Comparison of ENCODE assay signal across 21 cellular contexts in the genomic region with DNA sequence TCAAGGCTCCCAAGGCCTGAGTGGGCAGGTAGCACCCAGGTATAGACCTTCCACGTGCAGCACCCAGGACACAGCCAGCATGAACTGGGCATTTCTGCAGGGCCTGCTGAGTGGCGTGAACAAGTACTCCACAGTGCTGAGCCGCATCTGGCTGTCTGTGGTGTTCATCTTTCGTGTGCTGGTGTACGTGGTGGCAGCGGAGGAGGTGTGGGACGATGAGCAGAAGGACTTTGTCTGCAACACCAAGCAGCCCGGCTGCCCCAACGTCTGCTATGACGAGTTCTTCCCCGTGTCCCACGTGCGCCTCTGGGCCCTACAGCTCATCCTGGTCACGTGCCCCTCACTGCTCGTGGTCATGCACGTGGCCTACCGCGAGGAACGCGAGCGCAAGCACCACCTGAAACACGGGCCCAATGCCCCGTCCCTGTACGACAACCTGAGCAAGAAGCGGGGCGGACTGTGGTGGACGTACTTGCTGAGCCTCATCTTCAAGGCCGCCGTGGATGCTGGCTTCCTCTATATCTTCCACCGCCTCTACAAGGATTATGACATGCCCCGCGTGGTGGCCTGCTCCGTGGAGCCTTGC. TPM values are rescaled to one million over a fixed set of nuclear protein-coding genes. Genes with fewer than 3 reads are reported as not detected.
DNase-seq lines count a peak whose midpoint lies in the region; ATAC-seq, FAIRE-seq and TF ChIP-seq lines count a peak whose summit lies in the region.
"Had no signal": no experiment of that assay in that cellular context is flagged by ENCODE, and none has a peak within 500 bp of the region (broad histone marks: within the 10 kb centered on the region; RNA-seq: fewer than 3 reads in every experiment).

No MANE protein-coding gene starts in this region.

- POLR2A ChIA-PET in HepG2 (lab: Yijun Ruan, JAX) = no interaction called here

- in situ Hi-C loops in HepG2 (cut with HindIII; ENCODE audit: extremely low pct_ligation_motif_present, low pct_unique_long_range_greater_than_20kb) = no loop called here

- no peak overlapping the region for H3K9ac ChIP-seq in HepG2 (ENCODE audit: insufficient read depth, low read depth, low read length)
- peak overlapping the region; percentile 53 for H3K9ac ChIP-seq in neuronal stem cell (ENCODE audit: low read depth, low read length, poor library complexity)
- H3K9ac ChIP-seq: BLaER1 had no signal

- H3K18ac ChIP-seq in neuronal stem cell (ENCODE audit: low read length) = peak overlapping the region; percentile 54

- no peak for TF ChIP-seq RAD21 in HepG2 (CRISPR knock-in tag; IDR thresholded peaks at IDR 0.05)

- H3K4me1 ChIP-seq in HepG2 (ENCODE audit: insufficient read depth, low read length) (no peaks in the 10 kb centered on the region), right lobe of liver (no peaks in the 10 kb centered on the region), neuronal stem cell (ENCODE audit: control insufficient read depth in 2 of 2, insufficient read depth in 1 of 2, low read depth in 1 of 2, low read length in 2 of 2) (peaks cover 0 to 2% of the 10 kb centered on the region in 2 donors), heart right ventricle (no peaks in the 10 kb centered on the region)
- H3K4me1 ChIP-seq: BLaER1, HAP-1 had no signal

- H3K79me2 ChIP-seq in HepG2 (ENCODE audit: insufficient read depth, low read length) = no peaks in the 10 kb centered on the region

- TF ChIP-seq CTCF in HepG2 (CRISPR knock-in tag; IDR thresholded peaks at IDR 0.05) = no peak
- TF ChIP-seq CTCF in right lobe of liver (IDR thresholded peaks at IDR 0.05) = no peak
- TF ChIP-seq CTCF in chondrocyte (IDR thresholded peaks at IDR 0.05) = no peak
- TF ChIP-seq CTCF in heart right ventricle (IDR thresholded peaks at IDR 0.05) = no peak

- no peak overlapping the region for H4K91ac ChIP-seq in neuronal stem cell (ENCODE audit: low read depth, low read length, poor library complexity)

- H3K79me1 ChIP-seq in neuronal stem cell (ENCODE audit: low read depth, low read length) = no peaks in the 10 kb centered on the region

- H3K4me2 ChIP-seq in HepG2 (ENCODE audit: low read depth, low read length) (no peak overlapping the region), neuronal stem cell (ENCODE audit: insufficient read depth, low read length, poor library complexity, severe bottlenecking) (no peak overlapping the region)
- H3K4me2 ChIP-seq: BLaER1 had no signal

- H2BK12ac ChIP-seq in neuronal stem cell (ENCODE audit: low read length) = no peak overlapping the region

- no peaks in the 10 kb centered on the region for H3K9me3 Mint-ChIP-seq in chondrocyte (ENCODE audit: low read depth)
- H3K9me3 Mint-ChIP-seq: HFFc6 had no signal

- peaks cover 6% of the 10 kb centered on the region for H3K4me1 Mint-ChIP-seq in chondrocyte (ENCODE audit: low read depth)
- H3K4me1 Mint-ChIP-seq: CD8-positive, alpha-beta memory T cell had no signal

- H2BK15ac ChIP-seq in neuronal stem cell (ENCODE audit: low read length) = no peak overlapping the region

- TF ChIP-seq EP300 in HepG2 (IDR thresholded peaks at IDR 0.05; ENCODE audit: low read depth in 2 of 2, low read length in 2 of 2) = no peak
- TF ChIP-seq EP300 in HepG2 (CRISPR knock-in tag; IDR thresholded peaks at IDR 0.05; ENCODE audit: borderline replicate concordance) = no peak

- no peak for FAIRE-seq in HepG2 (lab: Jason Lieb, UNC)
- FAIRE-seq: GM18507 had no signal

- no peak overlapping the region for H2BK5ac ChIP-seq in neuronal stem cell (ENCODE audit: low read length)

- H3K14ac ChIP-seq in neuronal stem cell (ENCODE audit: low read length) = no peak overlapping the region

- H4K20me1 ChIP-seq in HepG2 (ENCODE audit: insufficient read depth, low read length) = no peaks in the 10 kb centered on the region
- H4K20me1 ChIP-seq: BLaER1 had no signal

- no peak overlapping the region for H3K4ac ChIP-seq in neuronal stem cell (ENCODE audit: low read length)

- ATAC-seq in HepG2 (no peak), right lobe of liver (no peak), heart right ventricle (no peak), HG03159 (IDR thresholded peaks at IDR 0.05; ENCODE audit: unreplicated experiment) (no peak)

- no peaks in the 10 kb centered on the region for H3K36me3 Mint-ChIP-seq in chondrocyte (ENCODE audit: low read depth)
- H3K36me3 Mint-ChIP-seq: CD8-positive, alpha-beta memory T cell had no signal

- H3K27ac Mint-ChIP-seq in chondrocyte (ENCODE audit: unreplicated experiment) = no peak overlapping the region
- H3K27ac Mint-ChIP-seq: HFFc6 had no signal

- H3K4me3 Mint-ChIP-seq in chondrocyte (ENCODE audit: unreplicated experiment) = no peak overlapping the region
- H3K4me3 Mint-ChIP-seq: CD8-positive, alpha-beta memory T cell; HFFc6 had no signal

- no peak overlapping the region for H2BK120ac ChIP-seq in neuronal stem cell (ENCODE audit: low read depth, low read length)

- no peak overlapping the region for H3K27ac ChIP-seq in HepG2 (ENCODE audit: extremely low read length, insufficient read depth, low read length)
- no peak overlapping the region for H3K27ac ChIP-seq in right lobe of liver
- H3K27ac ChIP-seq in neuronal stem cell (replicated peaks; ENCODE audit: low read length) = no peak overlapping the region
- no peak overlapping the region for H3K27ac ChIP-seq in heart right ventricle
- H3K27ac ChIP-seq: 22Rv1, BLaER1 had no signal

- TF ChIP-seq POLR2A in HepG2 (IDR thresholded peaks at IDR 0.05; ENCODE audit: insufficient read depth in 1 of 2, low read depth in 2 of 2, low read length in 2 of 2) (no peak), right lobe of liver (IDR thresholded peaks at IDR 0.05) (no peak)

- H2AFZ ChIP-seq in HepG2 (ENCODE audit: low read length) = no peak overlapping the region
- no peak overlapping the region for H2AFZ ChIP-seq in neuronal stem cell (ENCODE audit: low read length)

- H3K36me3 ChIP-seq in HepG2 (replicated peaks in 1 of 2; ENCODE audit: control insufficient read depth in 1 of 2, insufficient read depth in 2 of 2, low read length in 2 of 2) (no peaks in the 10 kb centered on the region), right lobe of liver (no peaks in the 10 kb centered on the region), neuronal stem cell (replicated peaks in 1 of 2; ENCODE audit: control insufficient read depth in 2 of 2, insufficient read depth in 2 of 2, low read length in 2 of 2) (no peaks in the 10 kb centered on the region), heart right ventricle (no peaks in the 10 kb centered on the region)
- H3K36me3 ChIP-seq: BLaER1, HAP-1 had no signal

- peaks cover 14% of the 10 kb centered on the region for H3K27me3 Mint-ChIP-seq in chondrocyte (ENCODE audit: low read depth)

- H3K4me3 ChIP-seq in HepG2 (replicated peaks in 1 of 3; ENCODE audit: insufficient read depth in 1 of 3, low read depth in 2 of 3, low read length in 3 of 3) = no peak overlapping the region
- H3K4me3 ChIP-seq in right lobe of liver = no peak overlapping the region
- H3K4me3 ChIP-seq in neuronal stem cell (ENCODE audit: low read length in 2 of 2) = peak overlapping the region in 1 of 2 donors; percentile 29
- no peak overlapping the region for H3K4me3 ChIP-seq in heart right ventricle
- H3K4me3 ChIP-seq: BLaER1, HAP-1 had no signal

- CTCF ChIA-PET in HepG2 (lab: Yijun Ruan, JAX; ENCODE audit: low intra/inter-chr PET ratio, low total read pairs) = no interaction called here

- no peaks in the 10 kb centered on the region for H3K9me3 ChIP-seq in HepG2 (ENCODE audit: low read length)
- H3K9me3 ChIP-seq in right lobe of liver = no peaks in the 10 kb centered on the region
- H3K9me3 ChIP-seq in neuronal stem cell (replicated peaks in 1 of 2; ENCODE audit: control insufficient read depth in 2 of 2, insufficient read depth in 1 of 2, low read depth in 1 of 2, low read length in 2 of 2) = no peaks in the 10 kb centered on the region
- H3K9me3 ChIP-seq in heart right ventricle = no peaks in the 10 kb centered on the region
- H3K9me3 ChIP-seq: BLaER1, Caco-2, HAP-1 had no signal

- H4K8ac ChIP-seq in neuronal stem cell (ENCODE audit: low read depth, low read length) = no peak overlapping the region

- peaks cover 3 to 59% of the 10 kb centered on the region in 2 experiments; a peak in 3 of 5 replicates for H3K27me3 ChIP-seq in HepG2 (ENCODE audit: control insufficient read depth in 1 of 2, insufficient read depth in 2 of 2, low read length in 2 of 2)
- H3K27me3 ChIP-seq in right lobe of liver = no peaks in the 10 kb centered on the region
- H3K27me3 ChIP-seq in neuronal stem cell (ENCODE audit: control insufficient read depth in 3 of 3, insufficient read depth in 3 of 3, low read depth in 1 of 3, low read length in 3 of 3) = peaks cover 0 to 10% (median 0%) of the 10 kb centered on the region in 3 experiments
- H3K27me3 ChIP-seq in heart right ventricle = peaks cover 0 to 15% (median 0%) of the 10 kb centered on the region in 7 donors
- H3K27me3 ChIP-seq: BLaER1 had no signal

- DNase-seq in HepG2 (ENCODE audit: low spot score) (no peak), right lobe of liver (no peak), chondrocyte (ENCODE audit: low spot score) (peak; percentile 89), neuronal stem cell (ENCODE audit: low spot score) (no peak), heart right ventricle (no peak), AG08395 (ENCODE audit: low spot score) (no peak), islet precursor cell (no peak)
- DNase-seq: AML-193; Caco-2; CD8-positive, alpha-beta memory T cell; DMS53; GF-D8; GOT3; HFFc6 had no signal

- no TSS peak for BruUV-seq in HepG2 (replicated peaks; lab: Mats Ljungman, UMichigan)

- peak overlapping the region; percentile 58 for H3K23ac ChIP-seq in neuronal stem cell (ENCODE audit: low read depth, low read length, poor library complexity)

- WGBS in HepG2 (ENCODE audit: low lambda C conversion rate) = 47% methylated on average over 17 of the region's 33 CpGs
- 92% methylated on average over 7 of the region's 33 CpGs for WGBS in right lobe of liver (ENCODE audit: insufficient coverage, low coverage, low lambda C conversion rate, missing lambda C conversion rate)
- WGBS in neuronal stem cell (ENCODE audit: extremely low coverage in 2 of 2, insufficient read length in 2 of 2, insufficient replicate concordance in 1 of 2), 2 donors = no CpG with 5 or more reads among the region's 33 CpGs
- WGBS in heart right ventricle, 2 donors = 92 to 94% methylated on average over 33 of the region's 33 CpGs

- intact Hi-C loops in HepG2 (cut with micrococcal nuclease; ENCODE audit: unreplicated experiment) (no loop called here), right lobe of liver (cut with DNase I) (no loop called here), heart right ventricle (cut with DNase I) (no loop called here)

- H2AK5ac ChIP-seq in neuronal stem cell (ENCODE audit: low read depth, low read length) = peak overlapping the region; percentile 51

RNA-seq across cellular contexts. Expression of gene GJB4, which starts 1.7 kb away (rescaled TPM):
- total RNA-seq in HepG2 (2016; rRNA removed; fragmentation: Illumina TruSeq; extraction: Trizol) = not detected in 2 replicates
- not detected in 2 replicates for total RNA-seq in HepG2 (2016; cell fraction: cytosol; rRNA removed; fragmentation: Illumina TruSeq; extraction: Trizol; ENCODE audit: low read depth)
- total RNA-seq in HepG2 (2016; cell fraction: insoluble cytoplasmic fraction; rRNA removed; fragmentation: Illumina TruSeq; extraction: Trizol) = not detected in 2 replicates
- total RNA-seq in HepG2 (2016; cell fraction: membrane; rRNA removed; fragmentation: Illumina TruSeq; extraction: Trizol) = not detected in 2 replicates
- total RNA-seq in HepG2 (2016; cell fraction: nucleus; rRNA removed; fragmentation: Illumina TruSeq; extraction: Trizol) = not detected in 2 replicates
- polyA plus RNA-seq in HepG2 (2011; rRNA removed) = not detected in 2 replicates
- not detected in 2 replicates for polyA plus RNA-seq in HepG2 (2011; cell fraction: cytosol; rRNA removed)
- polyA plus RNA-seq in HepG2 (2011; cell fraction: nucleus; rRNA removed) = not detected in 2 replicates
- polyA plus RNA-seq in HepG2 (2012) = not detected in 2 replicates
- not detected in 2 replicates for polyA plus RNA-seq in HepG2 (2016; cell fraction: cytosol; fragmentation: Illumina TruSeq; extraction: Trizol; ENCODE audit: low read depth)
- polyA plus RNA-seq in HepG2 (2016; cell fraction: insoluble cytoplasmic fraction; fragmentation: Illumina TruSeq; extraction: Trizol; ENCODE audit: low read depth) = not detected in 2 replicates
- not detected in 2 replicates for polyA plus RNA-seq in HepG2 (2016; cell fraction: membrane; fragmentation: Illumina TruSeq; extraction: Trizol; ENCODE audit: low read depth)
- not detected in 2 replicates for polyA plus RNA-seq in HepG2 (2016; cell fraction: nucleus; fragmentation: Illumina TruSeq; extraction: Trizol; ENCODE audit: insufficient read depth, low read depth)
- polyA minus RNA-seq in HepG2 (2011; rRNA and poly(A)+ RNA removed; ENCODE audit: low replicate concordance) = 0.14 TPM in 1 of 2 replicates, not detected in the other
- not detected in 2 replicates for polyA minus RNA-seq in HepG2 (2011; cell fraction: cytosol; rRNA and poly(A)+ RNA removed)
- polyA minus RNA-seq in HepG2 (2011; cell fraction: nucleus; rRNA and poly(A)+ RNA removed) = not detected in 2 replicates
- total RNA-seq in right lobe of liver = not detected
- total RNA-seq in chondrocyte = not detected in 3 replicates
- polyA plus RNA-seq in neuronal stem cell (2013, experiment 1 of 2) = not detected
- polyA plus RNA-seq in neuronal stem cell (2013, experiment 2 of 2) = not detected
- not detected for total RNA-seq in heart right ventricle
- not detected for polyA plus RNA-seq in heart right ventricle
- total RNA-seq: A673; Caco-2; CD8-positive, alpha-beta memory T cell; HFFc6 had no signal
- polyA plus RNA-seq: CD8-positive, alpha-beta memory T cell had no signal

RNA-seq across cellular contexts. Expression of gene GJB5, which starts 6.4 kb away (rescaled TPM):
- not detected in 2 replicates for total RNA-seq in HepG2 (2016; rRNA removed; fragmentation: Illumina TruSeq; extraction: Trizol)
- not detected in 2 replicates for total RNA-seq in HepG2 (2016; cell fraction: cytosol; rRNA removed; fragmentation: Illumina TruSeq; extraction: Trizol; ENCODE audit: low read depth)
- total RNA-seq in HepG2 (2016; cell fraction: insoluble cytoplasmic fraction; rRNA removed; fragmentation: Illumina TruSeq; extraction: Trizol) = not detected in 2 replicates
- total RNA-seq in HepG2 (2016; cell fraction: membrane; rRNA removed; fragmentation: Illumina TruSeq; extraction: Trizol) = not detected in 2 replicates
- not detected in 2 replicates for total RNA-seq in HepG2 (2016; cell fraction: nucleus; rRNA removed; fragmentation: Illumina TruSeq; extraction: Trizol)
- not detected in 2 replicates for polyA plus RNA-seq in HepG2 (2011; rRNA removed)
- polyA plus RNA-seq in HepG2 (2011; cell fraction: cytosol; rRNA removed) = not detected in 2 replicates
- polyA plus RNA-seq in HepG2 (2011; cell fraction: nucleus; rRNA removed) = not detected in 2 replicates
- not detected in 2 replicates for polyA plus RNA-seq in HepG2 (2012)
- polyA plus RNA-seq in HepG2 (2016; cell fraction: cytosol; fragmentation: Illumina TruSeq; extraction: Trizol; ENCODE audit: low read depth) = not detected in 2 replicates
- not detected in 2 replicates for polyA plus RNA-seq in HepG2 (2016; cell fraction: insoluble cytoplasmic fraction; fragmentation: Illumina TruSeq; extraction: Trizol; ENCODE audit: low read depth)
- not detected in 2 replicates for polyA plus RNA-seq in HepG2 (2016; cell fraction: membrane; fragmentation: Illumina TruSeq; extraction: Trizol; ENCODE audit: low read depth)
- not detected in 2 replicates for polyA plus RNA-seq in HepG2 (2016; cell fraction: nucleus; fragmentation: Illumina TruSeq; extraction: Trizol; ENCODE audit: insufficient read depth, low read depth)
- polyA minus RNA-seq in HepG2 (2011; rRNA and poly(A)+ RNA removed; ENCODE audit: low replicate concordance) = 16.6 TPM in 1 of 2 replicates, not detected in the other
- polyA minus RNA-seq in HepG2 (2011; cell fraction: cytosol; rRNA and poly(A)+ RNA removed) = not detected in 2 replicates
- polyA minus RNA-seq in HepG2 (2011; cell fraction: nucleus; rRNA and poly(A)+ RNA removed) = not detected in 2 replicates
- total RNA-seq in right lobe of liver = not detected
- not detected in 3 replicates for total RNA-seq in chondrocyte
- polyA plus RNA-seq in neuronal stem cell (2013, experiment 1 of 2) = 0.03 TPM
- 0.07 TPM for polyA plus RNA-seq in neuronal stem cell (2013, experiment 2 of 2)
- not detected for total RNA-seq in heart right ventricle
- not detected for polyA plus RNA-seq in heart right ventricle
- total RNA-seq: A673; Caco-2; CD8-positive, alpha-beta memory T cell; HT-29 had no signal
- polyA plus RNA-seq: CD8-positive, alpha-beta memory T cell had no signal

RNA-seq across cellular contexts. Expression of gene GJB3, which starts 19.7 kb away (rescaled TPM):
- total RNA-seq in HepG2 (2016; rRNA removed; fragmentation: Illumina TruSeq; extraction: Trizol) = not detected in 2 replicates
- total RNA-seq in HepG2 (2016; cell fraction: cytosol; rRNA removed; fragmentation: Illumina TruSeq; extraction: Trizol; ENCODE audit: low read depth) = not detected in 2 replicates
- not detected in 2 replicates for total RNA-seq in HepG2 (2016; cell fraction: insoluble cytoplasmic fraction; rRNA removed; fragmentation: Illumina TruSeq; extraction: Trizol)
- total RNA-seq in HepG2 (2016; cell fraction: membrane; rRNA removed; fragmentation: Illumina TruSeq; extraction: Trizol) = not detected in 2 replicates
- total RNA-seq in HepG2 (2016; cell fraction: nucleus; rRNA removed; fragmentation: Illumina TruSeq; extraction: Trizol) = not detected in 2 replicates
- polyA plus RNA-seq in HepG2 (2011; rRNA removed) = not detected in 2 replicates
- polyA plus RNA-seq in HepG2 (2011; cell fraction: cytosol; rRNA removed) = not detected in 2 replicates
- not detected in 2 replicates for polyA plus RNA-seq in HepG2 (2011; cell fraction: nucleus; rRNA removed)
- polyA plus RNA-seq in HepG2 (2012) = not detected in 2 replicates
- polyA plus RNA-seq in HepG2 (2016; cell fraction: cytosol; fragmentation: Illumina TruSeq; extraction: Trizol; ENCODE audit: low read depth) = not detected in 2 replicates
- not detected in 2 replicates for polyA plus RNA-seq in HepG2 (2016; cell fraction: insoluble cytoplasmic fraction; fragmentation: Illumina TruSeq; extraction: Trizol; ENCODE audit: low read depth)
- polyA plus RNA-seq in HepG2 (2016; cell fraction: membrane; fragmentation: Illumina TruSeq; extraction: Trizol; ENCODE audit: low read depth) = not detected in 2 replicates
- not detected in 2 replicates for polyA plus RNA-seq in HepG2 (2016; cell fraction: nucleus; fragmentation: Illumina TruSeq; extraction: Trizol; ENCODE audit: insufficient read depth, low read depth)
- 32.8 TPM in 1 of 2 replicates, not detected in the other for polyA minus RNA-seq in HepG2 (2011; rRNA and poly(A)+ RNA removed; ENCODE audit: low replicate concordance)
- not detected in 2 replicates for polyA minus RNA-seq in HepG2 (2011; cell fraction: cytosol; rRNA and poly(A)+ RNA removed)
- polyA minus RNA-seq in HepG2 (2011; cell fraction: nucleus; rRNA and poly(A)+ RNA removed) = not detected in 2 replicates
- 1 to 10 TPM in 1 of 6 experiments, under 1 TPM in 5; 0.12 to 1.3 (median 0.23) TPM for total RNA-seq in right lobe of liver
- not detected in 3 replicates for total RNA-seq in chondrocyte
- polyA plus RNA-seq in neuronal stem cell (2013, experiment 1 of 2) = not detected
- polyA plus RNA-seq in neuronal stem cell (2013, experiment 2 of 2) = not detected
- total RNA-seq in heart right ventricle = not detected
- not detected for polyA plus RNA-seq in heart right ventricle
- total RNA-seq: A673; CD8-positive, alpha-beta memory T cell had no signal
- polyA plus RNA-seq: CD8-positive, alpha-beta memory T cell had no signal

RNA-seq across cellular contexts. Expression of gene GJA4, which starts 31.5 kb away (rescaled TPM):
- not detected in 2 replicates for total RNA-seq in HepG2 (2016; rRNA removed; fragmentation: Illumina TruSeq; extraction: Trizol)
- total RNA-seq in HepG2 (2016; cell fraction: cytosol; rRNA removed; fragmentation: Illumina TruSeq; extraction: Trizol; ENCODE audit: low read depth) = not detected in 2 replicates
- total RNA-seq in HepG2 (2016; cell fraction: insoluble cytoplasmic fraction; rRNA removed; fragmentation: Illumina TruSeq; extraction: Trizol) = not detected in 2 replicates
- not detected in 2 replicates for total RNA-seq in HepG2 (2016; cell fraction: membrane; rRNA removed; fragmentation: Illumina TruSeq; extraction: Trizol)
- not detected in 2 replicates for total RNA-seq in HepG2 (2016; cell fraction: nucleus; rRNA removed; fragmentation: Illumina TruSeq; extraction: Trizol)
- not detected in 2 replicates for polyA plus RNA-seq in HepG2 (2011; rRNA removed)
- polyA plus RNA-seq in HepG2 (2011; cell fraction: cytosol; rRNA removed) = not detected in 2 replicates
- polyA plus RNA-seq in HepG2 (2011; cell fraction: nucleus; rRNA removed) = 0.12 TPM in 1 of 2 replicates, not detected in the other
- not detected in 2 replicates for polyA plus RNA-seq in HepG2 (2012)
- polyA plus RNA-seq in HepG2 (2016; cell fraction: cytosol; fragmentation: Illumina TruSeq; extraction: Trizol; ENCODE audit: low read depth) = not detected in 2 replicates
- polyA plus RNA-seq in HepG2 (2016; cell fraction: insoluble cytoplasmic fraction; fragmentation: Illumina TruSeq; extraction: Trizol; ENCODE audit: low read depth) = not detected in 2 replicates
- polyA plus RNA-seq in HepG2 (2016; cell fraction: membrane; fragmentation: Illumina TruSeq; extraction: Trizol; ENCODE audit: low read depth) = not detected in 2 replicates
- polyA plus RNA-seq in HepG2 (2016; cell fraction: nucleus; fragmentation: Illumina TruSeq; extraction: Trizol; ENCODE audit: insufficient read depth, low read depth) = not detected in 2 replicates
- polyA minus RNA-seq in HepG2 (2011; rRNA and poly(A)+ RNA removed; ENCODE audit: low replicate concordance) = 0.14 TPM in 1 of 2 replicates, not detected in the other
- polyA minus RNA-seq in HepG2 (2011; cell fraction: cytosol; rRNA and poly(A)+ RNA removed) = not detected in 2 replicates
- polyA minus RNA-seq in HepG2 (2011; cell fraction: nucleus; rRNA and poly(A)+ RNA removed) = not detected in 2 replicates
- total RNA-seq in right lobe of liver = 10 to 100 TPM in 2 of 6 experiments, 1 to 10 TPM in 4; 4.3 to 21.8 (median 7.6) TPM
- total RNA-seq in chondrocyte = 0.87 to 11.6 TPM (median 10.7 TPM) in 3 replicates
- 0.01 TPM for polyA plus RNA-seq in neuronal stem cell (2013, experiment 1 of 2)
- polyA plus RNA-seq in neuronal stem cell (2013, experiment 2 of 2) = not detected
- 10 to 100 TPM in 9 of 10 donors, 1 to 10 TPM in 1; 9.0 to 37.8 (median 22.7) TPM for total RNA-seq in heart right ventricle
- polyA plus RNA-seq in heart right ventricle = 10 to 100 TPM; 20.3 to 50.1 TPM
- total RNA-seq: A673; Caco-2; CD8-positive, alpha-beta memory T cell; HFFc6; HT-29 had no signal
- polyA plus RNA-seq: CD8-positive, alpha-beta memory T cell had no signal
